In the genomic region with DNA sequence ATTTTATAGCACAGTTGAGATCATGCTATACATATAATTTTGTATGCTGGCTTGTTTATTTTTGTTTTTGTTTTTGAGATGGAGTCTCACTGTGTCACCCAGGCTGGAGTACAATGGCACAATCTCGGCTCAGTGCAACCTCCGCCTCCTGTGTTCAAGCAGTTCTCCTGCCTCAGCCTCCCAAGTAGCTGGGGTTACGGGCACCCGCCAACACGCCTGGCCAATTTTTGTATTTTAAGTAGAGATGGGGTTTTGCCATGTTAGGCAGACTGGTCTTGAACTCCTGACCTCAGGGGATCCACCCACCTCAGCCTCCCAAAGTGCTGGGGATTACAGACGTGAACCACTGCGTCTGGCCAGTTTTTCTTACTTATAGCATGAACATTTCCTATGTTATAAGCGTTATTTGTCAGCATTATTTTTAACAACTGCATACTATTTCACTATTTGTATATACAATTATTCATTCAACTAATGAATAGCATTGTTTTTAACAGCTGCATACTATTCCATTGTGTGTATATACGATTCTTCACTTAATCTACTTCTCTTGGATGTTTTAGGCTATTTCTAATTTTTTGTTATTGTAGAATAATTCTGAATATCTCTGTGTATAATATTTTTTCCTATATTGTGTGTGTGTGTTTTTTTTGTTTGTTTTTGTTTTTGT, we compare ENCODE assay signal across 27 cellular contexts. TPM values are rescaled to one million over a fixed set of nuclear protein-coding genes. Genes with fewer than 3 reads are reported as not detected.
DNase-seq lines count a peak whose midpoint lies in the region; ATAC-seq, FAIRE-seq and TF ChIP-seq lines count a peak whose summit lies in the region.
"Had no signal": no experiment of that assay in that cellular context is flagged by ENCODE, and none has a peak within 500 bp of the region (broad histone marks: within the 10 kb centered on the region; RNA-seq: fewer than 3 reads in every experiment).

No MANE protein-coding gene starts in this region.

- H3K27ac ChIP-seq in HEK293 (ENCODE audit: extremely low read depth, low read depth, low read length), result no peak overlapping the region
- H3K27ac ChIP-seq in K562 (ENCODE audit: extremely low read depth, low read depth, low read length), result no peak overlapping the region
- H3K27ac ChIP-seq: HL-60, Peyer's patch, SJSA1 had no signal

- peaks cover 2% of the 10 kb centered on the region for H3K27me3 Mint-ChIP-seq in activated CD8-positive, alpha-beta memory T cell treated with anti-CD3 and anti-CD28 coated beads, Interleukin-2, amount 10 ng/mL, durations not matched to agents 7 days and 5 days
- no peaks in the 10 kb centered on the region for H3K27me3 Mint-ChIP-seq in stimulated activated memory B cell treated with anti-CD40 and anti-IgM and Interleukin-4, amounts not matched to agents 10 μg/mL and 1 μg/mL and 100 μg/mL, for 72 hours

- no peak for FAIRE-seq in K562 (lab: Jason Lieb, UNC)
- FAIRE-seq: GM12891, H54, HepG2 had no signal

- CTCF ChIA-PET in activated CD8-positive, alpha-beta memory T cell treated with anti-CD3 and anti-CD28 coated beads, Interleukin-2, amount 10 ng/mL, durations not matched to agents 7 days and 5 days (lab: Charles Lee), result no interaction called here
- CTCF ChIA-PET in HEK293 (lab: Yijun Ruan, JAX) (interaction anchor here (0.7 to 1.1 kb wide), 2 partner anchors 96 to 526 kb away, joined by 3 to 4 read pairs; no protein-coding TSS in a partner anchor), K562 (lab: Yijun Ruan, JAX; ENCODE audit: low intra/inter-chr PET ratio) (no interaction called here)

- no peaks in the 10 kb centered on the region for H3K9me1 ChIP-seq in K562 (ENCODE audit: control insufficient read depth, insufficient read depth, low read length)

- no peak overlapping the region for H2AFZ ChIP-seq in K562 (ENCODE audit: low read depth, low read length)

- H3K4me1 ChIP-seq in HEK293 (ENCODE audit: control insufficient read depth, insufficient read depth, low read length) (0 out of 2 replicates have a peak, but pooled peaks cover 2% of the 10 kb centered on the region), K562 (replicated peaks in 1 of 2; ENCODE audit: control insufficient read depth in 2 of 2, insufficient read depth in 2 of 2, low read length in 2 of 2) (peaks cover 0 to 11% of the 10 kb centered on the region in 2 experiments; a peak in 3 of 5 replicates)

- H3K27me3 ChIP-seq in K562 (ENCODE audit: control insufficient read depth in 2 of 2, insufficient read depth in 2 of 2, low read length in 2 of 2), result peaks cover 3 to 53% of the 10 kb centered on the region in 2 experiments; a peak in 3 of 5 replicates
- H3K27me3 ChIP-seq: Peyer's patch, SJSA1 had no signal

- H3K4me2 ChIP-seq in K562 (ENCODE audit: insufficient read depth, low read length), result no peak overlapping the region

- no peaks in the 10 kb centered on the region; a peak in 1 of 3 replicates for H3K36me3 ChIP-seq in HEK293 (ENCODE audit: control insufficient read depth in 2 of 2, insufficient read depth in 1 of 2, low read length in 2 of 2)
- no peaks in the 10 kb centered on the region for H3K36me3 ChIP-seq in K562 (ENCODE audit: control insufficient read depth, insufficient read depth, low read length)
- H3K36me3 ChIP-seq: Peyer's patch, SJSA1 had no signal

- H3K4me1 Mint-ChIP-seq in activated CD8-positive, alpha-beta memory T cell treated with anti-CD3 and anti-CD28 coated beads, Interleukin-2, amount 10 ng/mL, durations not matched to agents 7 days and 5 days, result peaks cover 25% of the 10 kb centered on the region
- peaks cover 81% of the 10 kb centered on the region for H3K4me1 Mint-ChIP-seq in stimulated activated memory B cell treated with anti-CD40 and anti-IgM and Interleukin-4, amounts not matched to agents 10 μg/mL and 1 μg/mL and 100 μg/mL, for 72 hours
- H3K4me1 Mint-ChIP-seq in stimulated activated effector memory CD8-positive, alpha-beta T cell treated with anti-CD3 and anti-CD28 coated beads, Interleukin-12 subunit alpha, Interleukin-12 subunit beta, amount 100 ng/mL, for 72 hours, result peaks cover 19% of the 10 kb centered on the region

- WGBS in K562 (ENCODE audit: insufficient coverage, low coverage, missing lambda C conversion rate), result 4% methylated on average over 9 of the region's 9 CpGs

- in situ Hi-C loops in K562 (cut with MboI), result no loop called here

- H3K9me3 ChIP-seq in HEK293 (ENCODE audit: control insufficient read depth, insufficient read depth, low read depth, low read length) (no peaks in the 10 kb centered on the region), K562 (replicated peaks; ENCODE audit: control insufficient read depth, insufficient read depth, low read depth, low read length) (no peaks in the 10 kb centered on the region)
- H3K9me3 ChIP-seq: Peyer's patch, SJSA1 had no signal

- H3K9me3 Mint-ChIP-seq in activated CD8-positive, alpha-beta memory T cell treated with anti-CD3 and anti-CD28 coated beads, Interleukin-2, amount 10 ng/mL, durations not matched to agents 7 days and 5 days (ENCODE audit: low read depth), result no peaks in the 10 kb centered on the region
- no peaks in the 10 kb centered on the region for H3K9me3 Mint-ChIP-seq in stimulated activated memory B cell treated with anti-CD40 and anti-IgM and Interleukin-4, amounts not matched to agents 10 μg/mL and 1 μg/mL and 100 μg/mL, for 72 hours
- H3K9me3 Mint-ChIP-seq in stimulated activated effector memory CD8-positive, alpha-beta T cell treated with anti-CD3 and anti-CD28 coated beads, Interleukin-12 subunit alpha, Interleukin-12 subunit beta, amount 100 ng/mL, for 72 hours, result no peaks in the 10 kb centered on the region
- H3K9me3 Mint-ChIP-seq: CD8-positive, alpha-beta T cell had no signal

- no peaks in the 10 kb centered on the region for H3K79me2 ChIP-seq in K562 (ENCODE audit: control insufficient read depth, insufficient read depth, low read length)

- peak; percentile 13 for DNase-seq in activated CD8-positive, alpha-beta memory T cell treated with anti-CD3 and anti-CD28 coated beads for 24 hours
- no peak for DNase-seq in activated CD8-positive, alpha-beta memory T cell treated with anti-CD3 and anti-CD28 coated beads, Interleukin-2, amount 10 ng/mL, durations not matched to agents 7 days and 5 days
- no peak for DNase-seq in K562 (ENCODE audit: extremely low read depth in 1 of 4, low spot score in 3 of 4)
- DNase-seq in stimulated activated effector memory CD8-positive, alpha-beta T cell treated with anti-CD3 and anti-CD28 coated beads, Interleukin-12 subunit alpha, Interleukin-12 subunit beta, amount 100 ng/mL, for 72 hours (ENCODE audit: low spot score in 2 of 2), result no peak
- DNase-seq in HCEC 1CT, result no peak
- DNase-seq in epidermal melanocyte (ENCODE audit: insufficient read length, low spot score), result no peak
- DNase-seq: 8988T; AML-193; DND-41; KBM-7; NCI-H1092 treated with DMSO at 0.1 percent for 48 hours; NCI-H146; NCI-H2029; NCI-H345; NCI-H524; NCI-H774; NK-92 treated with Interleukin-12 subunit alpha and Interleukin-12 subunit beta, amount 100 ng/mL, for 24 hours; Peyer's patch had no signal

- POLR2A ChIA-PET in HEK293 (lab: Yijun Ruan, JAX), result no interaction called here
- POLR2A ChIA-PET in K562 (lab: Yijun Ruan, JAX), result no interaction called here

- TF ChIP-seq RAD21 in K562 (CRISPR knock-in tag; conservative IDR thresholded peaks at IDR 0.05 in 1 of 2, IDR thresholded peaks at IDR 0.05 in 1 of 2), result no peak

- no TSS peak for BruUV-seq in K562 (replicated peaks; lab: Mats Ljungman, UMichigan)

- no peak overlapping the region for H3K9ac ChIP-seq in K562 (ENCODE audit: insufficient read depth in 1 of 2, low read depth in 2 of 2, low read length in 2 of 2)

- no peak for TF ChIP-seq CTCF in HEK293 (tag by site-specific recombination; IDR thresholded peaks at IDR 0.05)
- TF ChIP-seq CTCF in K562 (IDR thresholded peaks at IDR 0.05 in 2 of 3, conservative IDR thresholded peaks at IDR 0.05 in 1 of 3; ENCODE audit: insufficient read depth in 2 of 3, low read depth in 1 of 3, low read length in 3 of 3), result no peak

- no peak overlapping the region for H3K27ac Mint-ChIP-seq in activated CD8-positive, alpha-beta memory T cell treated with anti-CD3 and anti-CD28 coated beads, Interleukin-2, amount 10 ng/mL, durations not matched to agents 7 days and 5 days
- peak overlapping the region; percentile 79 for H3K27ac Mint-ChIP-seq in stimulated activated memory B cell treated with anti-CD40 and anti-IgM and Interleukin-4, amounts not matched to agents 10 μg/mL and 1 μg/mL and 100 μg/mL, for 72 hours
- H3K27ac Mint-ChIP-seq in stimulated activated effector memory CD8-positive, alpha-beta T cell treated with anti-CD3 and anti-CD28 coated beads, Interleukin-12 subunit alpha, Interleukin-12 subunit beta, amount 100 ng/mL, for 72 hours, result no peak overlapping the region

- intact Hi-C loops in K562 (cut with micrococcal nuclease), result loop anchor here (10.0 kb wide), 1 partner anchor 97 kb away; no protein-coding TSS in a partner anchor

- no peaks in the 10 kb centered on the region for H3K36me3 Mint-ChIP-seq in activated CD8-positive, alpha-beta memory T cell treated with anti-CD3 and anti-CD28 coated beads, Interleukin-2, amount 10 ng/mL, durations not matched to agents 7 days and 5 days
- H3K36me3 Mint-ChIP-seq in stimulated activated memory B cell treated with anti-CD40 and anti-IgM and Interleukin-4, amounts not matched to agents 10 μg/mL and 1 μg/mL and 100 μg/mL, for 72 hours, result no peaks in the 10 kb centered on the region
- no peaks in the 10 kb centered on the region for H3K36me3 Mint-ChIP-seq in stimulated activated effector memory CD8-positive, alpha-beta T cell treated with anti-CD3 and anti-CD28 coated beads, Interleukin-12 subunit alpha, Interleukin-12 subunit beta, amount 100 ng/mL, for 72 hours

- no peak for TF ChIP-seq POLR2A in K562 (conservative IDR thresholded peaks at IDR 0.05)

- TF ChIP-seq EP300 in K562 (IDR thresholded peaks at IDR 0.05; ENCODE audit: low read length), result no peak

- H3K4me3 ChIP-seq in HEK293 (ENCODE audit: low read depth, low read length) (no peak overlapping the region), K562 (no peak overlapping the region)
- H3K4me3 ChIP-seq: Peyer's patch, SJSA1 had no signal

- ATAC-seq in activated CD8-positive, alpha-beta memory T cell treated with anti-CD3 and anti-CD28 coated beads, Interleukin-2, amount 10 ng/mL, durations not matched to agents 7 days and 5 days, result no peak
- no peak for ATAC-seq in K562
- ATAC-seq in stimulated activated memory B cell treated with anti-CD40 and anti-IgM and Interleukin-4, amounts not matched to agents 10 μg/mL and 1 μg/mL and 100 μg/mL, for 72 hours, result no peak
- ATAC-seq in stimulated activated effector memory CD8-positive, alpha-beta T cell treated with anti-CD3 and anti-CD28 coated beads, Interleukin-12 subunit alpha, Interleukin-12 subunit beta, amount 100 ng/mL, for 72 hours, result no peak
- ATAC-seq: CD8-positive, alpha-beta T cell; HepG2 had no signal

- no peak overlapping the region for H3K4me3 Mint-ChIP-seq in activated CD8-positive, alpha-beta memory T cell treated with anti-CD3 and anti-CD28 coated beads, Interleukin-2, amount 10 ng/mL, durations not matched to agents 7 days and 5 days
- no peak overlapping the region for H3K4me3 Mint-ChIP-seq in stimulated activated memory B cell treated with anti-CD40 and anti-IgM and Interleukin-4, amounts not matched to agents 10 μg/mL and 1 μg/mL and 100 μg/mL, for 72 hours
- H3K4me3 Mint-ChIP-seq in stimulated activated effector memory CD8-positive, alpha-beta T cell treated with anti-CD3 and anti-CD28 coated beads, Interleukin-12 subunit alpha, Interleukin-12 subunit beta, amount 100 ng/mL, for 72 hours, result no peak overlapping the region
- H3K4me3 Mint-ChIP-seq: CD8-positive, alpha-beta T cell had no signal

- H4K20me1 ChIP-seq in K562 (replicated peaks; ENCODE audit: control insufficient read depth, insufficient read depth, low read length), result no peaks in the 10 kb centered on the region

RNA-seq across cellular contexts. Expression of gene EHD3, which starts 3.5 kb away (rescaled TPM):
- total RNA-seq in activated CD8-positive, alpha-beta memory T cell treated with anti-CD3 and anti-CD28 coated beads, Interleukin-2, amount 10 ng/mL, durations not matched to agents 7 days and 5 days, result 1 to 10 TPM in 1 of 2 experiments, under 1 TPM in 1; 0.41 to 1.1 TPM
- 0.14 TPM in 1 of 2 replicates, not detected in the other for total RNA-seq in K562 (2011; cell fraction: chromatin; rRNA removed; ENCODE audit: low replicate concordance)
- under 0.01 and 0.13 TPM in 2 replicates for total RNA-seq in K562 (2011; cell fraction: nucleolus; rRNA removed)
- total RNA-seq in K562 (2011; cell fraction: nucleoplasm; rRNA removed), result 0.07 TPM in 1 of 2 replicates, not detected in the other
- total RNA-seq in K562 (2014; rRNA removed) (under 0.01 and 0.04 TPM in 2 replicates), K562 (2014; rRNA removed; fragmentation: Illumina TruSeq; extraction: Trizol) (0.04 TPM in 1 of 2 replicates, not detected in the other), K562 (2015; rRNA removed; fragmentation: Illumina TruSeq; extraction: Trizol) (0.04 TPM in 1 of 2 replicates, not detected in the other), K562 (2021) (0.11 TPM in 1 of 2 replicates, not detected in the other)
- polyA plus RNA-seq in K562 (2011; rRNA removed) (0.01 and 0.04 TPM in 2 replicates), K562 (2014; fragmentation: Illumina TruSeq; extraction: Trizol) (0.01 TPM in 1 of 2 replicates, not detected in the other), K562 (2014; fragmentation: Nextera tagmentation; extraction: Ambion mirVana) (not detected), K562 (2014; rRNA removed) (0.03 TPM in 1 of 2 replicates, not detected in the other)
- polyA plus RNA-seq in K562 (2011; cell fraction: cytosol; rRNA removed), result 0.01 and 0.10 TPM in 2 replicates
- 0.06 TPM in 1 of 2 replicates, not detected in the other for polyA plus RNA-seq in K562 (2011; cell fraction: nucleus; rRNA removed)
- 0.05 and 0.14 TPM in 2 replicates for polyA plus RNA-seq in K562 (2012)
- polyA minus RNA-seq in K562 (2011; rRNA and poly(A)+ RNA removed), result 0.03 and 0.18 TPM in 2 replicates
- polyA minus RNA-seq in K562 (2011; cell fraction: cytosol; rRNA and poly(A)+ RNA removed), result not detected in 2 replicates
- under 0.01 TPM in 1 of 2 replicates, not detected in the other for polyA minus RNA-seq in K562 (2011; cell fraction: nucleus; rRNA and poly(A)+ RNA removed)
- total RNA-seq: HT-29 had no signal

RNA-seq across cellular contexts. Expression of gene CAPN14, which starts 20.2 kb away (rescaled TPM):
- total RNA-seq in activated CD8-positive, alpha-beta memory T cell treated with anti-CD3 and anti-CD28 coated beads, Interleukin-2, amount 10 ng/mL, durations not matched to agents 7 days and 5 days, result under 1 TPM; 0.26 to 0.33 TPM
- total RNA-seq in K562 (2011; cell fraction: chromatin; rRNA removed; ENCODE audit: low replicate concordance), result not detected in 2 replicates
- total RNA-seq in K562 (2011; cell fraction: nucleolus; rRNA removed), result not detected in 2 replicates
- not detected in 2 replicates for total RNA-seq in K562 (2011; cell fraction: nucleoplasm; rRNA removed)
- not detected in 2 replicates for total RNA-seq in K562 (2014; rRNA removed)
- not detected in 2 replicates for total RNA-seq in K562 (2014; rRNA removed; fragmentation: Illumina TruSeq; extraction: Trizol)
- total RNA-seq in K562 (2015; rRNA removed; fragmentation: Illumina TruSeq; extraction: Trizol), result not detected in 2 replicates
- total RNA-seq in K562 (2021), result not detected in 2 replicates
- not detected in 2 replicates for polyA plus RNA-seq in K562 (2011; rRNA removed)
- polyA plus RNA-seq in K562 (2011; cell fraction: cytosol; rRNA removed), result not detected in 2 replicates
- polyA plus RNA-seq in K562 (2011; cell fraction: nucleus; rRNA removed), result not detected in 2 replicates
- not detected in 2 replicates for polyA plus RNA-seq in K562 (2012)
- polyA plus RNA-seq in K562 (2014; fragmentation: Illumina TruSeq; extraction: Trizol), result not detected in 2 replicates
- not detected for polyA plus RNA-seq in K562 (2014; fragmentation: Nextera tagmentation; extraction: Ambion mirVana)
- not detected in 2 replicates for polyA plus RNA-seq in K562 (2014; rRNA removed)
- polyA minus RNA-seq in K562 (2011; rRNA and poly(A)+ RNA removed), result not detected in 2 replicates
- not detected in 2 replicates for polyA minus RNA-seq in K562 (2011; cell fraction: cytosol; rRNA and poly(A)+ RNA removed)
- not detected in 2 replicates for polyA minus RNA-seq in K562 (2011; cell fraction: nucleus; rRNA and poly(A)+ RNA removed)
- total RNA-seq: HepG2, HT-29, SJSA1 had no signal
- polyA plus RNA-seq: HepG2 had no signal
